In genomic region chr19:50661675-50662441, GRCh38 we compare ENCODE assay signal across 31 cellular contexts. TPM values are rescaled to one million over a fixed set of nuclear protein-coding genes. Genes with fewer than 3 reads are reported as not detected.
"Had no signal": no experiment of that assay in that cellular context is flagged by ENCODE, and none has a peak within 500 bp of the region (broad histone marks: within the 10 kb centered on the region; RNA-seq: fewer than 3 reads in every experiment).

No MANE protein-coding gene starts in this region.

- H3K27ac ChIP-seq: body of pancreas, epithelial cell of prostate, esophagus squamous epithelium, gastroesophageal sphincter, heart right ventricle had no signal

- H3K36me3 Mint-ChIP-seq: activated naive CD8-positive, alpha-beta T cell had no signal

- H3K9me3 ChIP-seq: body of pancreas, esophagus squamous epithelium, heart right ventricle had no signal

- H3K9me3 Mint-ChIP-seq: activated T-cell treated with anti-CD3 and anti-CD28 coated beads, Interleukin-2, amount 50 U/mL, for 72 hours had no signal

- DNase-seq: activated CD4-positive, alpha-beta memory T cell treated with anti-CD3 and anti-CD28 coated beads, Interleukin-2, amount 10 ng/mL, durations not matched to agents 7 days and 5 days; activated CD4-positive, alpha-beta T cell treated with anti-CD3 and anti-CD28 coated beads for 1 hour; activated CD4-positive, alpha-beta T cell treated with anti-CD3 and anti-CD28 coated beads for 4 hours; activated CD4-positive, alpha-beta T cell treated with anti-CD3 and anti-CD28 coated beads, Interleukin-2, amount 10 ng/mL, durations not matched to agents 7 days and 5 days; activated CD4-positive, alpha-beta T cell treated with anti-CD3 and anti-CD28 coated beads, Interleukin-2, amount 50 U/mL, for 4 hours; activated CD8-positive, alpha-beta memory T cell treated with anti-CD3 and anti-CD28 coated beads, Interleukin-2, amount 50 U/mL, for 48 hours; activated gamma-delta T cell treated with Interleukin-2 at 50 U/mL for 16 hours; activated naive CD4-positive, alpha-beta T cell treated with anti-CD3 and anti-CD28 coated beads, Interleukin-2, amount 50 U/mL, for 16 hours; activated naive CD4-positive, alpha-beta T cell treated with Interleukin-2 at 50 U/mL for 16 hours; activated T-cell treated with anti-CD3 and anti-CD28 coated beads for 4 hours; activated T-cell treated with anti-CD3 and anti-CD28 coated beads, Interleukin-2, amount 50 U/mL, for 24 hours; activated T-cell treated with anti-CD3 and anti-CD28 coated beads, Interleukin-2, amount 50 U/mL, for 72 hours; amniotic stem cell; anterior cingulate cortex; body of pancreas; caudate nucleus; effector CD8-positive, alpha-beta T cell; esophagus squamous epithelium; foreskin melanocyte; heart right ventricle; T-helper 2 cell had no signal

- FAIRE-seq: colon, endometrium, endothelial cell of umbilical vein had no signal

- H3K4me3 Mint-ChIP-seq: activated CD4-positive, alpha-beta memory T cell treated with anti-CD3 and anti-CD28 coated beads, Interleukin-2, amount 10 ng/mL, durations not matched to agents 7 days and 5 days; activated CD4-positive, alpha-beta T cell treated with anti-CD3 and anti-CD28 coated beads, Interleukin-2, amount 10 ng/mL, durations not matched to agents 7 days and 5 days; activated naive CD8-positive, alpha-beta T cell; activated T-cell treated with anti-CD3 and anti-CD28 coated beads, Interleukin-2, amount 50 U/mL, for 24 hours; activated T-cell treated with anti-CD3 and anti-CD28 coated beads, Interleukin-2, amount 50 U/mL, for 72 hours had no signal

- H3K27ac Mint-ChIP-seq: activated CD4-positive, alpha-beta memory T cell treated with anti-CD3 and anti-CD28 coated beads, Interleukin-2, amount 10 ng/mL, durations not matched to agents 7 days and 5 days; activated CD4-positive, alpha-beta T cell treated with anti-CD3 and anti-CD28 coated beads, Interleukin-2, amount 10 ng/mL, durations not matched to agents 7 days and 5 days; activated naive CD8-positive, alpha-beta T cell; activated T-cell treated with anti-CD3 and anti-CD28 coated beads, Interleukin-2, amount 50 U/mL, for 24 hours; activated T-cell treated with anti-CD3 and anti-CD28 coated beads, Interleukin-2, amount 50 U/mL, for 72 hours had no signal

- H3K36me3 ChIP-seq: esophagus squamous epithelium, gastroesophageal sphincter, heart right ventricle had no signal

- H3K4me3 ChIP-seq: body of pancreas, esophagus squamous epithelium, gastroesophageal sphincter, heart right ventricle had no signal

- ATAC-seq: activated T-cell treated with anti-CD3 and anti-CD28 coated beads, Interleukin-2, amount 50 U/mL, for 72 hours; body of pancreas; gastroesophageal sphincter; heart right ventricle had no signal

RNA-seq across cellular contexts. Expression of gene C19orf81, which starts 12.6 kb away (rescaled TPM):
- total RNA-seq: activated CD4-positive, alpha-beta memory T cell treated with anti-CD3 and anti-CD28 coated beads, Interleukin-2, amount 10 ng/mL, durations not matched to agents 7 days and 5 days; activated CD4-positive, alpha-beta T cell treated with anti-CD3 and anti-CD28 coated beads, Interleukin-2, amount 10 ng/mL, durations not matched to agents 7 days and 5 days; body of pancreas; dermis microvascular lymphatic vessel endothelial cell; esophagus squamous epithelium; fibroblast of lung; fibroblast of villous mesenchyme; gastroesophageal sphincter; T-helper 1 cell treated with Interleukin-12 subunit alpha and Interleukin-12 subunit beta and Interleukin-4 antibody, amounts not matched to agents 30 ng/mL and 1 ng/mL, for 36 hours had no signal
- polyA plus RNA-seq: fibroblast of lung had no signal

RNA-seq across cellular contexts. Expression of gene SYT3, which starts 22.2 kb away (rescaled TPM):
- total RNA-seq: activated CD4-positive, alpha-beta memory T cell treated with anti-CD3 and anti-CD28 coated beads, Interleukin-2, amount 10 ng/mL, durations not matched to agents 7 days and 5 days; activated CD4-positive, alpha-beta T cell treated with anti-CD3 and anti-CD28 coated beads, Interleukin-2, amount 10 ng/mL, durations not matched to agents 7 days and 5 days; dermis microvascular lymphatic vessel endothelial cell; fibroblast of lung; fibroblast of villous mesenchyme; T-helper 1 cell treated with Interleukin-12 subunit alpha and Interleukin-12 subunit beta and Interleukin-4 antibody, amounts not matched to agents 30 ng/mL and 1 ng/mL, for 36 hours had no signal
- polyA plus RNA-seq: fibroblast of lung had no signal

RNA-seq across cellular contexts. Expression of gene SHANK1, which starts 57.7 kb away (rescaled TPM):
- total RNA-seq: activated CD4-positive, alpha-beta memory T cell treated with anti-CD3 and anti-CD28 coated beads, Interleukin-2, amount 10 ng/mL, durations not matched to agents 7 days and 5 days; activated CD4-positive, alpha-beta T cell treated with anti-CD3 and anti-CD28 coated beads, Interleukin-2, amount 10 ng/mL, durations not matched to agents 7 days and 5 days; T-helper 1 cell treated with Interleukin-12 subunit alpha and Interleukin-12 subunit beta and Interleukin-4 antibody, amounts not matched to agents 30 ng/mL and 1 ng/mL, for 36 hours had no signal
